Comparison of ENCODE assay signal across 18 cellular contexts in genomic region chr17:5045496-5045895, GRCh38. TPM values are rescaled to one million over a fixed set of nuclear protein-coding genes. Genes with fewer than 3 reads are reported as not detected.
DNase-seq lines count a peak whose midpoint lies in the region; ATAC-seq, FAIRE-seq and TF ChIP-seq lines count a peak whose summit lies in the region.
"Had no signal": no experiment of that assay in that cellular context is flagged by ENCODE, and none has a peak within 500 bp of the region (broad histone marks: within the 10 kb centered on the region; RNA-seq: fewer than 3 reads in every experiment).

No MANE protein-coding gene starts in this region.

- no peak overlapping the region for H3K9ac ChIP-seq in colonic mucosa (ENCODE audit: low read depth in 2 of 2, low read length in 2 of 2)

- H3K27ac ChIP-seq in colonic mucosa: peak overlapping the region; percentile 64
- H3K27ac ChIP-seq: PC-9 had no signal

- FAIRE-seq in GM12891 (lab: Jason Lieb, UNC): no peak
- FAIRE-seq: H54 had no signal

- H3K36me3 ChIP-seq in colonic mucosa: no peaks in the 10 kb centered on the region

- CTCF ChIA-PET in activated naive CD4-positive, alpha-beta T cell treated with anti-CD3 and anti-CD28 coated beads, Interleukin-2, amount 10 ng/mL, durations not matched to agents 7 days and 5 days (lab: Charles Lee): interaction anchor here (0.9 to 2.2 kb wide), 2 partner anchors 14 to 16 kb away, joined by 4 to 9 read pairs; no protein-coding TSS in a partner anchor

- peaks cover 2% of the 10 kb centered on the region for H3K9me3 Mint-ChIP-seq in activated naive CD4-positive, alpha-beta T cell treated with anti-CD3 and anti-CD28 coated beads, Interleukin-2, amount 10 ng/mL, durations not matched to agents 7 days and 5 days
- no peaks in the 10 kb centered on the region for H3K9me3 Mint-ChIP-seq in activated naive CD4-positive, alpha-beta T cell treated with anti-CD3 and anti-CD28 coated beads, Interleukin-2, amount 50 U/mL, for 72 hours
- H3K9me3 Mint-ChIP-seq in stimulated activated effector memory CD8-positive, alpha-beta T cell treated with anti-CD3 and anti-CD28 coated beads, Interleukin-12 subunit alpha, Interleukin-12 subunit beta, amount 100 ng/mL, for 72 hours: no peaks in the 10 kb centered on the region

- H3K9me3 ChIP-seq in colonic mucosa: no peaks in the 10 kb centered on the region

- H3K27me3 Mint-ChIP-seq in activated naive CD4-positive, alpha-beta T cell treated with anti-CD3 and anti-CD28 coated beads, Interleukin-2, amount 10 ng/mL, durations not matched to agents 7 days and 5 days: no peaks in the 10 kb centered on the region

- intact Hi-C loops in colonic mucosa (cut with DNase I): no loop called here

- H3K36me3 Mint-ChIP-seq in activated naive CD4-positive, alpha-beta T cell treated with anti-CD3 and anti-CD28 coated beads, Interleukin-2, amount 10 ng/mL, durations not matched to agents 7 days and 5 days: peaks cover 28% of the 10 kb centered on the region
- peaks cover 5 to 10% of the 10 kb centered on the region in 2 donors for H3K36me3 Mint-ChIP-seq in activated naive CD4-positive, alpha-beta T cell treated with anti-CD3 and anti-CD28 coated beads, Interleukin-2, amount 50 U/mL, for 72 hours
- H3K36me3 Mint-ChIP-seq in stimulated activated effector memory CD8-positive, alpha-beta T cell treated with anti-CD3 and anti-CD28 coated beads, Interleukin-12 subunit alpha, Interleukin-12 subunit beta, amount 100 ng/mL, for 72 hours: no peaks in the 10 kb centered on the region

- TF ChIP-seq POLR2A in GM12891 (IDR thresholded peaks at IDR 0.05; ENCODE audit: low read depth, low read length): no peak

- H3K27me3 ChIP-seq in colonic mucosa: no peaks in the 10 kb centered on the region

- TF ChIP-seq CTCF in colonic mucosa (IDR thresholded peaks at IDR 0.05): no peak

- no peak for DNase-seq in activated naive CD4-positive, alpha-beta T cell treated with anti-CD3 and anti-CD28 coated beads, Interleukin-2, amount 10 ng/mL, durations not matched to agents 7 days and 5 days
- no peak for DNase-seq in activated naive CD4-positive, alpha-beta T cell treated with anti-CD3 and anti-CD28 coated beads, Interleukin-2, amount 50 U/mL, for 72 hours (ENCODE audit: low spot score in 2 of 2)
- DNase-seq in LoVo (ENCODE audit: low spot score) (peak; percentile 44), colonic mucosa (no peak), GM12891 (ENCODE audit: insufficient read length, low spot score) (no peak), dedifferentiated amniotic fluid mesenchymal stem cell (ENCODE audit: extremely low spot score) (no peak)
- no peak for DNase-seq in stimulated activated effector memory CD8-positive, alpha-beta T cell treated with anti-CD3 and anti-CD28 coated beads, Interleukin-12 subunit alpha, Interleukin-12 subunit beta, amount 100 ng/mL, for 72 hours (ENCODE audit: low spot score in 2 of 2)
- DNase-seq: ACHN, IMR-90, NCI-H1417, NCI-H1930, NCI-H2171, NCI-H446 treated with DMSO at 0.1 percent for 48 hours, NCI-H748 treated with DMSO at 0.1 percent for 48 hours, PC-9 had no signal

- ATAC-seq in activated naive CD4-positive, alpha-beta T cell treated with anti-CD3 and anti-CD28 coated beads, Interleukin-2, amount 50 U/mL, for 72 hours: no peak
- no peak for ATAC-seq in stimulated activated effector memory CD8-positive, alpha-beta T cell treated with anti-CD3 and anti-CD28 coated beads, Interleukin-12 subunit alpha, Interleukin-12 subunit beta, amount 100 ng/mL, for 72 hours
- ATAC-seq in HG02970 (IDR thresholded peaks at IDR 0.05; ENCODE audit: low FRiP score, unreplicated experiment): no peak
- ATAC-seq: Right ventricle myocardium inferior had no signal

- peaks cover 4% of the 10 kb centered on the region for H3K4me1 ChIP-seq in colonic mucosa

- no peak overlapping the region for H3K4me3 Mint-ChIP-seq in activated naive CD4-positive, alpha-beta T cell treated with anti-CD3 and anti-CD28 coated beads, Interleukin-2, amount 10 ng/mL, durations not matched to agents 7 days and 5 days
- no peak overlapping the region for H3K4me3 Mint-ChIP-seq in stimulated activated effector memory CD8-positive, alpha-beta T cell treated with anti-CD3 and anti-CD28 coated beads, Interleukin-12 subunit alpha, Interleukin-12 subunit beta, amount 100 ng/mL, for 72 hours

- no peak overlapping the region for H3K4me3 ChIP-seq in colonic mucosa
- H3K4me3 ChIP-seq: PC-9 had no signal

- peaks cover 84% of the 10 kb centered on the region for H3K4me1 Mint-ChIP-seq in activated naive CD4-positive, alpha-beta T cell treated with anti-CD3 and anti-CD28 coated beads, Interleukin-2, amount 10 ng/mL, durations not matched to agents 7 days and 5 days
- peaks cover 50% of the 10 kb centered on the region for H3K4me1 Mint-ChIP-seq in stimulated activated effector memory CD8-positive, alpha-beta T cell treated with anti-CD3 and anti-CD28 coated beads, Interleukin-12 subunit alpha, Interleukin-12 subunit beta, amount 100 ng/mL, for 72 hours

- peak overlapping the region; percentile 82 for H3K27ac Mint-ChIP-seq in activated naive CD4-positive, alpha-beta T cell treated with anti-CD3 and anti-CD28 coated beads, Interleukin-2, amount 10 ng/mL, durations not matched to agents 7 days and 5 days
- H3K27ac Mint-ChIP-seq in activated naive CD4-positive, alpha-beta T cell treated with anti-CD3 and anti-CD28 coated beads, Interleukin-2, amount 50 U/mL, for 72 hours: no peak overlapping the region
- H3K27ac Mint-ChIP-seq in stimulated activated effector memory CD8-positive, alpha-beta T cell treated with anti-CD3 and anti-CD28 coated beads, Interleukin-12 subunit alpha, Interleukin-12 subunit beta, amount 100 ng/mL, for 72 hours: peak overlapping the region; percentile 60

TF ChIP-seq in GM12891, 5 proteins besides CTCF, POLR2A, EP300 and RAD21:
- no peak for TF ChIP-seq TAF1 (IDR thresholded peaks at IDR 0.05; ENCODE audit: low read depth, low read length)
- no peak for TF ChIP-seq POLR2AphosphoS5 (IDR thresholded peaks at IDR 0.05; ENCODE audit: low read depth, low read length)
- no peak for TF ChIP-seq SPI1 (IDR thresholded peaks at IDR 0.05; ENCODE audit: low read depth, low read length)
- TF ChIP-seq POU2F2 (IDR thresholded peaks at IDR 0.05; ENCODE audit: low read depth, low read length): no peak
- no peak for TF ChIP-seq PAX5 (IDR thresholded peaks at IDR 0.05; ENCODE audit: insufficient read depth, low read length, severe bottlenecking)

RNA-seq across cellular contexts. Expression of gene SLC52A1, which starts 10.3 kb away (rescaled TPM):
- total RNA-seq in activated naive CD4-positive, alpha-beta T cell treated with anti-CD3 and anti-CD28 coated beads, Interleukin-2, amount 50 U/mL, for 72 hours: under 1 TPM; 0.20 to 0.23 TPM
- 1 to 10 TPM; 1.7 to 2.6 TPM for total RNA-seq in colonic mucosa
- polyA plus RNA-seq in GM12891 (2012; ENCODE audit: low read depth, missing spikeins): 0.42 TPM
- total RNA-seq: IMR-90, Right ventricle myocardium inferior had no signal
- polyA plus RNA-seq: IMR-90 had no signal

RNA-seq across cellular contexts. Expression of gene ZFP3, which starts 32.8 kb away (rescaled TPM):
- total RNA-seq in activated naive CD4-positive, alpha-beta T cell treated with anti-CD3 and anti-CD28 coated beads, Interleukin-2, amount 50 U/mL, for 72 hours: 1 to 10 TPM in 1 of 2 donors, under 1 TPM in 1; 0.73 to 1.7 TPM
- 1 to 10 TPM; 6.2 to 6.3 TPM for total RNA-seq in colonic mucosa
- polyA plus RNA-seq in GM12891 (2012; ENCODE audit: low read depth, missing spikeins): 0.63 TPM

RNA-seq across cellular contexts. Expression of gene KIF1C, which starts 47.7 kb away (rescaled TPM):
- total RNA-seq in activated naive CD4-positive, alpha-beta T cell treated with anti-CD3 and anti-CD28 coated beads, Interleukin-2, amount 50 U/mL, for 72 hours: 10 to 100 TPM; 37.9 to 42.4 TPM
- 100 to 1,000 TPM; 195 to 291 TPM for total RNA-seq in colonic mucosa
- 17.2 TPM for polyA plus RNA-seq in GM12891 (2012; ENCODE audit: low read depth, missing spikeins)

RNA-seq across cellular contexts. Expression of gene INCA1, which starts 48.2 kb away (rescaled TPM):
- 1 to 10 TPM in 1 of 2 donors, under 1 TPM in 1; 0.53 to 2.6 TPM for total RNA-seq in activated naive CD4-positive, alpha-beta T cell treated with anti-CD3 and anti-CD28 coated beads, Interleukin-2, amount 50 U/mL, for 72 hours
- total RNA-seq in colonic mucosa: 1 to 10 TPM; 1.6 to 4.2 TPM
- polyA plus RNA-seq in GM12891 (2012; ENCODE audit: low read depth, missing spikeins): 0.59 TPM

RNA-seq across cellular contexts. Expression of gene CAMTA2, which starts 58.0 kb away (rescaled TPM):
- total RNA-seq in activated naive CD4-positive, alpha-beta T cell treated with anti-CD3 and anti-CD28 coated beads, Interleukin-2, amount 50 U/mL, for 72 hours: 10 to 100 TPM; 66.2 to 82.3 TPM
- total RNA-seq in colonic mucosa: 10 to 100 TPM; 39.8 to 52.6 TPM
- 15.5 TPM for polyA plus RNA-seq in GM12891 (2012; ENCODE audit: low read depth, missing spikeins)

Comparison
In these comparisons a context has a peak if more than half of its experiments do, and no peak if none do; other contexts are left out.
1. H3K27ac Mint-ChIP-seq: peak in activated naive CD4-positive, alpha-beta T cell treated with anti-CD3 and anti-CD28 coated beads, Interleukin-2, amount 10 ng/mL, durations not matched to agents 7 days and 5 days (single experiment) and stimulated activated effector memory CD8-positive, alpha-beta T cell treated with anti-CD3 and anti-CD28 coated beads, Interleukin-12 subunit alpha, Interleukin-12 subunit beta, amount 100 ng/mL, for 72 hours (single experiment); none in activated naive CD4-positive, alpha-beta T cell treated with anti-CD3 and anti-CD28 coated beads, Interleukin-2, amount 50 U/mL, for 72 hours (0 of 2).
2. RNA of gene KIF1C, which starts 47.7 kb away (total RNA-seq): 195 to 291 TPM in colonic mucosa; 37.9 to 42.4 TPM in activated naive CD4-positive, alpha-beta T cell treated with anti-CD3 and anti-CD28 coated beads, Interleukin-2, amount 50 U/mL, for 72 hours; every median in the first group is over 4 times any median in the second.